Comparison of ENCODE assay signal across 8 cellular contexts in the genomic region with DNA sequence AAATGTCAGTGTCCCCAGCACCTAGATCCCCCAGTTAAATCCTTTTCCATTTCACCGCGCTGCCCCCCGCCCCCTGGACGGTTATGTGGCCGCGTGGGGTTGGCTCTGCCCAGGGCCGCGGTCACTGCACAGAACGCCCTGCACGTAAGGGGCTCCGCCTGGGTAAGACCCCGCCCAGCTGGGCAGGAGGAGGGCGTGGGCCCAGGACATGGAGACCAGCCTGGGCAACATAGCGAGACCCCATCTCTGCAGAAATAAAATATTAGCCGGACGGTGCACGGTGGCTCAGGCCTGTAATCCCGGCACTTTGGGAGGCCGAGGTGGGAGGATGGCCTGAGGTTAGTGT. TPM values are rescaled to one million over a fixed set of nuclear protein-coding genes. Genes with fewer than 3 reads are reported as not detected.
DNase-seq lines count a peak whose midpoint lies in the region; ATAC-seq, FAIRE-seq and TF ChIP-seq lines count a peak whose summit lies in the region.

No MANE protein-coding gene starts in this region.

- H3K27ac ChIP-seq in K562 (ENCODE audit: extremely low read depth, low read depth, low read length), result peak overlapping the region; percentile 93
- peak overlapping the region; percentile 90 for H3K27ac ChIP-seq in suprapubic skin

- peaks cover 17 to 21% (median 20%) of the 10 kb centered on the region in 3 donors for H3K4me1 Mint-ChIP-seq in IgD-negative memory B cell

- DNase-seq in NCI-H82 (lab: John Stamatoyannopoulos, UW) (peak; percentile 40), NCI-H82 treated with DMSO at 0.1 percent for 48 hours (lab: John Stamatoyannopoulos, UW; ENCODE audit: unreplicated experiment) (no peak), K562 (ENCODE audit: extremely low read depth in 1 of 4, low spot score in 3 of 4) (peak; percentile 38 to 73 (median 64)), kidney epithelial cell (ENCODE audit: low read depth) (no peak), suprapubic skin (ENCODE audit: low spot score in 2 of 2) (no peak), GM10248 (ENCODE audit: extremely low spot score) (no peak)

- H3K36me3 ChIP-seq in K562 (ENCODE audit: control insufficient read depth, insufficient read depth, low read length) (peaks cover 25% of the 10 kb centered on the region; the same call in 2 of the 3 replicates), kidney epithelial cell (ENCODE audit: control insufficient read depth, insufficient read depth, low read length) (no peaks in the 10 kb centered on the region), suprapubic skin (peaks cover 35% of the 10 kb centered on the region)

- no peak for TF ChIP-seq RAD21 in K562 (CRISPR knock-in tag; conservative IDR thresholded peaks at IDR 0.05 in 1 of 2, IDR thresholded peaks at IDR 0.05 in 1 of 2)

- in situ Hi-C loops in K562 (cut with MboI), result loop anchor here (25.0 kb wide), 1 partner anchor 173 kb away; a partner anchor contains a TSS

- no peaks in the 10 kb centered on the region for H4K20me1 ChIP-seq in K562 (replicated peaks; ENCODE audit: control insufficient read depth, insufficient read depth, low read length)

- H3K4me1 ChIP-seq in K562 (replicated peaks in 1 of 2; ENCODE audit: control insufficient read depth in 2 of 2, insufficient read depth in 2 of 2, low read length in 2 of 2) (peaks cover 0 to 23% of the 10 kb centered on the region in 2 experiments; a peak in 3 of 5 replicates), suprapubic skin (peaks cover 27% of the 10 kb centered on the region)

- H3K9ac ChIP-seq in K562 (ENCODE audit: insufficient read depth in 1 of 2, low read depth in 2 of 2, low read length in 2 of 2), result peak overlapping the region; percentile 94 to 99

- no peak for TF ChIP-seq CTCF in K562 (IDR thresholded peaks at IDR 0.05 in 2 of 3, conservative IDR thresholded peaks at IDR 0.05 in 1 of 3; ENCODE audit: insufficient read depth in 2 of 3, low read depth in 1 of 3, low read length in 3 of 3)
- no peak for TF ChIP-seq CTCF in kidney epithelial cell (IDR thresholded peaks at IDR 0.05; ENCODE audit: insufficient read depth, low read length, poor library complexity, severe bottlenecking)
- TF ChIP-seq CTCF in suprapubic skin (IDR thresholded peaks at IDR 0.05), result no peak
- TF ChIP-seq CTCF in GM10248 (IDR thresholded peaks at IDR 0.05; ENCODE audit: control extremely low read depth, extremely low read depth, low read depth, missing control alignments), result no peak

- no peaks in the 10 kb centered on the region for H3K9me3 ChIP-seq in K562 (replicated peaks; ENCODE audit: control insufficient read depth, insufficient read depth, low read depth, low read length)
- no peaks in the 10 kb centered on the region for H3K9me3 ChIP-seq in suprapubic skin

- CTCF ChIA-PET in K562 (lab: Yijun Ruan, JAX; ENCODE audit: low intra/inter-chr PET ratio), result no interaction called here
- CTCF ChIA-PET in GM10248 (lab: Yijun Ruan, JAX), result interaction anchor here (1.1 to 2.1 kb wide), 6 partner anchors 10 to 100 kb away, joined by 3 to 9 read pairs (median 4); no protein-coding TSS in a partner anchor

- H3K4me3 Mint-ChIP-seq in IgD-negative memory B cell, result peak overlapping the region; percentile 81 to 94 (median 91)

- H3K27ac Mint-ChIP-seq in IgD-negative memory B cell, result peak overlapping the region; percentile 74 to 88 (median 74)

- peak overlapping the region; percentile 79 for H3K4me2 ChIP-seq in K562 (ENCODE audit: insufficient read depth, low read length)

- no peaks in the 10 kb centered on the region for H3K9me3 Mint-ChIP-seq in IgD-negative memory B cell

- intact Hi-C loops in K562 (cut with micrococcal nuclease), result no loop called here

- TF ChIP-seq POLR2A in K562 (conservative IDR thresholded peaks at IDR 0.05) (0 out of 2 replicates have a peak, but pooled peaks have one; percentile 44), suprapubic skin (IDR thresholded peaks at IDR 0.05) (no peak)

- TF ChIP-seq EP300 in K562 (IDR thresholded peaks at IDR 0.05; ENCODE audit: low read length), result no peak
- no peak for TF ChIP-seq EP300 in suprapubic skin (IDR thresholded peaks at IDR 0.05)

- H3K4me3 ChIP-seq in K562 (peak overlapping the region; percentile 99), kidney epithelial cell (ENCODE audit: low read depth, low read length) (peak overlapping the region; percentile 78), suprapubic skin (peak overlapping the region; percentile 84)

- H3K79me2 ChIP-seq in K562 (ENCODE audit: control insufficient read depth, insufficient read depth, low read length), result peaks cover 37% of the 10 kb centered on the region

- POLR2A ChIA-PET in K562 (lab: Yijun Ruan, JAX), result interaction anchor here (0.6 to 1.5 kb wide), 6 partner anchors 8 to 185 kb away, joined by 3 to 4 read pairs (median 4); a partner anchor contains a TSS
- POLR2A ChIA-PET in GM10248 (lab: Yijun Ruan, JAX), result interaction anchor here (1.4 kb wide), 1 partner anchor 9 kb away, joined by 4 read pairs; no protein-coding TSS in a partner anchor

- ATAC-seq in K562 (peak; percentile 56), HG02759 (IDR thresholded peaks at IDR 0.05; ENCODE audit: unreplicated experiment) (no peak)

- H3K27me3 ChIP-seq in K562 (ENCODE audit: control insufficient read depth in 2 of 2, insufficient read depth in 2 of 2, low read length in 2 of 2) (no peaks in the 10 kb centered on the region), kidney epithelial cell (ENCODE audit: control insufficient read depth, insufficient read depth, low read length) (no peaks in the 10 kb centered on the region), suprapubic skin (no peaks in the 10 kb centered on the region)

- peaks cover 3% of the 10 kb centered on the region for H3K36me3 Mint-ChIP-seq in IgD-negative memory B cell

- FAIRE-seq in K562 (lab: Jason Lieb, UNC), result peak; percentile 42

- TSS peak; percentile 78 for BruUV-seq in K562 (replicated peaks; lab: Mats Ljungman, UMichigan)

- WGBS in K562 (ENCODE audit: insufficient coverage, low coverage, missing lambda C conversion rate), result 5% methylated on average over 19 of the region's 19 CpGs
- WGBS in suprapubic skin, result 22% methylated on average over 18 of the region's 19 CpGs

- no peaks in the 10 kb centered on the region for H3K27me3 Mint-ChIP-seq in IgD-negative memory B cell

- peak overlapping the region; percentile 81 for H2AFZ ChIP-seq in K562 (ENCODE audit: low read depth, low read length)

- H3K9me1 ChIP-seq in K562 (ENCODE audit: control insufficient read depth, insufficient read depth, low read length), result no peaks in the 10 kb centered on the region

TF ChIP-seq in K562, 482 proteins besides CTCF, POLR2A, EP300 and RAD21 (continues in another document):
- TF ChIP-seq L3MBTL2 (IDR thresholded peaks at IDR 0.05) (0 out of 2 replicates have a peak, but pooled peaks have one; percentile 44), TEAD1 (CRISPR knock-in tag; IDR thresholded peaks at IDR 0.05) (0 out of 4 replicates have a peak, but pooled peaks of 1 of the 2 experiments have one; percentile 46), ZNF444 (CRISPR knock-in tag; IDR thresholded peaks at IDR 0.05) (no peak), EP400 (IDR thresholded peaks at IDR 0.05) (0 out of 2 replicates have a peak, but pooled peaks have one; percentile 54), BCOR (IDR thresholded peaks at IDR 0.05) (peak; percentile 77)
- TF ChIP-seq, protein P1, sequence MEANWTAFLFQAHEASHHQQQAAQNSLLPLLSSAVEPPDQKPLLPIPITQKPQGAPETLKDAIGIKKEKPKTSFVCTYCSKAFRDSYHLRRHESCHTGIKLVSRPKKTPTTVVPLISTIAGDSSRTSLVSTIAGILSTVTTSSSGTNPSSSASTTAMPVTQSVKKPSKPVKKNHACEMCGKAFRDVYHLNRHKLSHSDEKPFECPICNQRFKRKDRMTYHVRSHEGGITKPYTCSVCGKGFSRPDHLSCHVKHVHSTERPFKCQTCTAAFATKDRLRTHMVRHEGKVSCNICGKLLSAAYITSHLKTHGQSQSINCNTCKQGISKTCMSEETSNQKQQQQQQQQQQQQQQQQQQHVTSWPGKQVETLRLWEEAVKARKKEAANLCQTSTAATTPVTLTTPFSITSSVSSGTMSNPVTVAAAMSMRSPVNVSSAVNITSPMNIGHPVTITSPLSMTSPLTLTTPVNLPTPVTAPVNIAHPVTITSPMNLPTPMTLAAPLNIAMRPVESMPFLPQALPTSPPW (CRISPR knock-in tag; IDR thresholded peaks at IDR 0.05), result peak; percentile 25
- TF ChIP-seq, protein P2, sequence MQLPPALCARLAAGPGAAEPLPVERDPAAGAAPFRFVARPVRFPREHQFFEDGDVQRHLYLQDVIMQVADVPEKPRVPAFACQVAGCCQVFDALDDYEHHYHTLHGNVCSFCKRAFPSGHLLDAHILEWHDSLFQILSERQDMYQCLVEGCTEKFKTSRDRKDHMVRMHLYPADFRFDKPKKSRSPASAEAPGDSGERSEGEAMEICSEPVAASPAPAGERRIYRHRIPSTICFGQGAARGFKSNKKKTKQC (CRISPR knock-in tag; IDR thresholded peaks at IDR 0.05), result 0 out of 2 replicates have a peak, but pooled peaks have one; percentile 58

RNA-seq across cellular contexts. Expression of a gene that starts 0.6 kb away (rescaled TPM):
- 51.1 TPM for polyA plus RNA-seq in IgD-negative memory B cell
- total RNA-seq in K562 (2011; cell fraction: chromatin; rRNA removed; ENCODE audit: low replicate concordance), result 26.3 and 37.7 TPM in 2 replicates
- total RNA-seq in K562 (2011; cell fraction: nucleolus; rRNA removed), result 23.7 and 28.0 TPM in 2 replicates
- 27.5 and 34.4 TPM in 2 replicates for total RNA-seq in K562 (2011; cell fraction: nucleoplasm; rRNA removed)
- total RNA-seq in K562 (2014; rRNA removed), result 19.9 and 23.1 TPM in 2 replicates
- total RNA-seq in K562 (2014; rRNA removed; fragmentation: Illumina TruSeq; extraction: Trizol), result 16.6 and 16.8 TPM in 2 replicates
- total RNA-seq in K562 (2015; rRNA removed; fragmentation: Illumina TruSeq; extraction: Trizol), result 20.0 and 21.2 TPM in 2 replicates
- 20.6 and 22.3 TPM in 2 replicates for total RNA-seq in K562 (2021)
- polyA plus RNA-seq in K562 (2011; rRNA removed), result 31.7 and 33.7 TPM in 2 replicates
- polyA plus RNA-seq in K562 (2011; cell fraction: cytosol; rRNA removed), result 20.8 and 27.0 TPM in 2 replicates
- polyA plus RNA-seq in K562 (2011; cell fraction: nucleus; rRNA removed), result 25.8 and 30.3 TPM in 2 replicates
- polyA plus RNA-seq in K562 (2012), result 24.8 and 25.2 TPM in 2 replicates
- polyA plus RNA-seq in K562 (2014; fragmentation: Illumina TruSeq; extraction: Trizol), result 21.5 and 26.1 TPM in 2 replicates
- 10 to 100 TPM; 54.3 to 56.8 TPM for polyA plus RNA-seq in K562 (2014; fragmentation: Nextera tagmentation; extraction: Ambion mirVana)
- 26.2 and 27.3 TPM in 2 replicates for polyA plus RNA-seq in K562 (2014; rRNA removed)
- 11.8 and 19.2 TPM in 2 replicates for polyA minus RNA-seq in K562 (2011; rRNA and poly(A)+ RNA removed)
- polyA minus RNA-seq in K562 (2011; cell fraction: cytosol; rRNA and poly(A)+ RNA removed), result 7.3 and 7.9 TPM in 2 replicates
- polyA minus RNA-seq in K562 (2011; cell fraction: nucleus; rRNA and poly(A)+ RNA removed), result 13.1 and 18.9 TPM in 2 replicates
- total RNA-seq in kidney epithelial cell, result 28.0 and 33.2 TPM in 2 replicates
- total RNA-seq in suprapubic skin, result 10 to 100 TPM; 17.8 to 27.0 (median 22.3) TPM

Comparison
In these comparisons a context has a peak if more than half of its experiments do, and no peak if none do; other contexts are left out.
1. DNase-seq: peak in NCI-H82 (single experiment) and K562 (4 of 4); none in NCI-H82 treated with DMSO at 0.1 percent for 48 hours (single experiment), kidney epithelial cell (single experiment), suprapubic skin (0 of 2) and GM10248 (single experiment).
2. Peak in every context shown above with its lines, with median percentiles within 50 percentile points of each other: H3K4me3 ChIP-seq.